In the genomic region with DNA sequence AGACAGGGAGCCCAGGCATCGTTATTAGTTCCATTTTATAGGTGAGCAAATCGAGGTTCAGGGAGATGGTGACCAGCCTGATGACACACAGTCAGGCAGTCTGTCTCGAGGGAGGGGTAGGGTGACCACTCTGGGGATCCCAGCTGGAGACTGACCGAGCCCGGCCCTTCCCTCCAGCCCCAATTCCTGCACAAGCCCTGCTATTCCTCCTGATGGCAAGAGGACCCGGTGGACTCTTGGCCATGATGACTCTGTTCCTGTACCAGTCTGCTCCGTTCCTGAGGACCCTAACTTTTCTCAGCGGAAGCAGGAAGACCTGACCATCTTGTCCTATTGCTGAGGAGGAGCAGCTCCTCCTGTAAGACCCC, we compare ENCODE assay signal across 17 cellular contexts. TPM values are rescaled to one million over a fixed set of nuclear protein-coding genes. Genes with fewer than 3 reads are reported as not detected.
DNase-seq lines count a peak whose midpoint lies in the region; ATAC-seq and TF ChIP-seq lines count a peak whose summit lies in the region.
"Had no signal": no experiment of that assay in that cellular context is flagged by ENCODE, and none has a peak within 500 bp of the region (broad histone marks: within the 10 kb centered on the region; RNA-seq: fewer than 3 reads in every experiment).

No MANE protein-coding gene starts in this region.

- TF ChIP-seq EP300 in tibial nerve (IDR thresholded peaks at IDR 0.05), result no peak

- H3K36me3 ChIP-seq in tibial nerve, result no peaks in the 10 kb centered on the region

- H3K4me3 ChIP-seq in AG04450 (ENCODE audit: low read depth, low read length), result 0 out of 2 replicates have a peak overlapping the region, but pooled peaks have one; percentile 4
- peak overlapping the region in 1 of 4 donors; percentile 28 for H3K4me3 ChIP-seq in tibial nerve
- H3K4me3 ChIP-seq: skin epidermis had no signal

- no peaks in the 10 kb centered on the region for H3K27me3 Mint-ChIP-seq in progenitor cell of endocrine pancreas

- peak overlapping the region; percentile 65 for H3K27ac Mint-ChIP-seq in progenitor cell of endocrine pancreas
- H3K27ac Mint-ChIP-seq: activated naive CD4-positive, alpha-beta T cell treated with anti-CD3 and anti-CD28 coated beads for 36 hours; stimulated activated naive B cell treated with anti-CD40 and anti-IgM and Interleukin-4, amounts not matched to agents 10 μg/mL and 1 μg/mL and 100 μg/mL, for 72 hours; T-cell had no signal

- 86 to 91% methylated on average over 8 of the region's 8 CpGs for WGBS in tibial nerve, 2 donors

- H3K27ac ChIP-seq in AG04450 (ENCODE audit: low read depth, low read length) (no peak overlapping the region), angular gyrus (ENCODE audit: low read depth, low read length) (peak overlapping the region; percentile 75), tibial nerve (peak overlapping the region in 2 of 4 donors; percentile 49 to 60)
- H3K27ac ChIP-seq: skin epidermis had no signal

- H3K27me3 ChIP-seq in AG04450 (ENCODE audit: control insufficient read depth, insufficient read depth, low read length), result peaks cover 3% of the 10 kb centered on the region
- no peaks in the 10 kb centered on the region for H3K27me3 ChIP-seq in tibial nerve

- peaks cover 5% of the 10 kb centered on the region for H3K9me3 Mint-ChIP-seq in progenitor cell of endocrine pancreas (ENCODE audit: low read depth)

- intact Hi-C loops in left ventricle myocardium superior (cut with micrococcal nuclease), result no loop called here

- DNase-seq in AG04450 (ENCODE audit: low read depth, low spot score) (no peak), left ventricle myocardium superior (no peak), progenitor cell of endocrine pancreas (ENCODE audit: low spot score, unreplicated experiment) (no peak), GOT3 (lab: John Stamatoyannopoulos, UW) (no peak), AML-193 (lab: John Stamatoyannopoulos, UW) (no peak), tibial nerve (ENCODE audit: low spot score in 2 of 2) (no peak)
- no peak for DNase-seq in activated CD4-positive, alpha-beta T cell treated with anti-CD3 and anti-CD28 coated beads for 48 hours
- DNase-seq: activated CD4-positive, CD25-positive, alpha-beta regulatory T cell; activated CD8-positive, alpha-beta memory T cell treated with anti-CD3 and anti-CD28 coated beads, Interleukin-2, amount 50 U/mL, for 4 hours; activated naive CD4-positive, alpha-beta T cell treated with anti-CD3 and anti-CD28 coated beads for 36 hours; NCI-H2081; NCI-H526; stimulated activated naive B cell treated with anti-CD40 and anti-IgM and Interleukin-4, amounts not matched to agents 10 μg/mL and 1 μg/mL and 100 μg/mL, for 72 hours; T-cell had no signal

- TF ChIP-seq CTCF in AG04450 (IDR thresholded peaks at IDR 0.05; ENCODE audit: low read depth, low read length), result no peak
- TF ChIP-seq CTCF in progenitor cell of endocrine pancreas (IDR thresholded peaks at IDR 0.05; ENCODE audit: unreplicated experiment), result no peak
- no peak for TF ChIP-seq CTCF in tibial nerve (IDR thresholded peaks at IDR 0.05)

- ATAC-seq in left ventricle myocardium superior, result peak; percentile 15
- ATAC-seq: stimulated activated naive B cell treated with anti-CD40 and anti-IgM and Interleukin-4, amounts not matched to agents 10 μg/mL and 1 μg/mL and 100 μg/mL, for 72 hours; T-cell had no signal

- peaks cover 0 to 11% (median 11%) of the 10 kb centered on the region in 4 donors for H3K4me1 ChIP-seq in tibial nerve

- peaks cover 18% of the 10 kb centered on the region for H3K4me1 Mint-ChIP-seq in progenitor cell of endocrine pancreas (ENCODE audit: low read depth)
- H3K4me1 Mint-ChIP-seq: stimulated activated naive B cell treated with anti-CD40 and anti-IgM and Interleukin-4, amounts not matched to agents 10 μg/mL and 1 μg/mL and 100 μg/mL, for 72 hours; T-cell had no signal

- POLR2A ChIA-PET in AG04450 (lab: Yijun Ruan, JAX), result interaction anchor here (0.5 to 0.6 kb wide), 3 partner anchors 11 to 639 kb away, joined by 3 to 6 read pairs (median 3); no protein-coding TSS in a partner anchor

- H3K9me3 ChIP-seq in AG04450 (ENCODE audit: control insufficient read depth, insufficient read depth, low read length), result no peaks in the 10 kb centered on the region
- no peaks in the 10 kb centered on the region for H3K9me3 ChIP-seq in tibial nerve

- CTCF ChIA-PET in AG04450 (lab: Charles Lee), result interaction anchor here (1.2 to 1.8 kb wide), 2 partner anchors 60 to 71 kb away, joined by 3 to 6 read pairs; no protein-coding TSS in a partner anchor

- H3K4me3 Mint-ChIP-seq in progenitor cell of endocrine pancreas (ENCODE audit: low read depth), result no peak overlapping the region
- H3K4me3 Mint-ChIP-seq: activated naive CD4-positive, alpha-beta T cell treated with anti-CD3 and anti-CD28 coated beads for 36 hours; stimulated activated naive B cell treated with anti-CD40 and anti-IgM and Interleukin-4, amounts not matched to agents 10 μg/mL and 1 μg/mL and 100 μg/mL, for 72 hours; T-cell had no signal

- no peak for TF ChIP-seq POLR2A in tibial nerve (IDR thresholded peaks at IDR 0.05)

- peaks cover 2% of the 10 kb centered on the region for H3K36me3 Mint-ChIP-seq in progenitor cell of endocrine pancreas (ENCODE audit: insufficient read depth)
- H3K36me3 Mint-ChIP-seq: T-cell had no signal

RNA-seq across cellular contexts. Expression of gene AGT, which starts 0.4 kb away (rescaled TPM):
- polyA plus RNA-seq in AG04450 (2011; rRNA removed), result 6.2 and 8.4 TPM in 2 replicates
- polyA minus RNA-seq in AG04450 (2011; rRNA and poly(A)+ RNA removed), result 1.8 and 2.9 TPM in 2 replicates
- total RNA-seq in left ventricle myocardium superior (54.9 TPM), progenitor cell of endocrine pancreas (12.5 and 13.5 TPM in 2 replicates), tibial nerve (10 to 100 TPM in 2 of 4 donors, 1 to 10 TPM in 2; 2.7 to 25.2 (median 7.0) TPM)
- total RNA-seq: A673; activated naive CD4-positive, alpha-beta T cell treated with anti-CD3 and anti-CD28 coated beads for 36 hours had no signal

RNA-seq across cellular contexts. Expression of gene CAPN9, which starts 33.7 kb away (rescaled TPM):
- 0.24 and 0.33 TPM in 2 replicates for polyA plus RNA-seq in AG04450 (2011; rRNA removed)
- polyA minus RNA-seq in AG04450 (2011; rRNA and poly(A)+ RNA removed), result 0.30 and 0.32 TPM in 2 replicates
- total RNA-seq in left ventricle myocardium superior (0.32 TPM), progenitor cell of endocrine pancreas (6.4 and 8.7 TPM in 2 replicates), tibial nerve (10 to 100 TPM in 1 of 4 donors, not detected in 3; 13.1 TPM)
- total RNA-seq: A673; activated naive CD4-positive, alpha-beta T cell treated with anti-CD3 and anti-CD28 coated beads for 36 hours; T-cell had no signal
